Comparison of ENCODE assay signal across 18 cellular contexts in genomic region chr6:15689586-15690450, GRCh38. TPM values are rescaled to one million over a fixed set of nuclear protein-coding genes. Genes with fewer than 3 reads are reported as not detected.
DNase-seq lines count a peak whose midpoint lies in the region; ATAC-seq, FAIRE-seq and TF ChIP-seq lines count a peak whose summit lies in the region.
"Had no signal": no experiment of that assay in that cellular context is flagged by ENCODE, and none has a peak within 500 bp of the region (broad histone marks: within the 10 kb centered on the region; RNA-seq: fewer than 3 reads in every experiment).

No MANE protein-coding gene starts in this region.

- DNase-seq in GM12878 (ENCODE audit: low read depth, low spot score) (no peak), Right ventricle myocardium inferior (ENCODE audit: missing footprints) (no peak), chondrocyte (ENCODE audit: low spot score) (no peak), esophagus squamous epithelium (lab: John Stamatoyannopoulos, UW) (no peak)
- DNase-seq: Calu3, EL, glutamatergic neuron, H7, left lung, NCI-H1436, T-helper 9 cell had no signal

- WGBS in GM12878 (ENCODE audit: insufficient coverage, insufficient replicate concordance, low lambda C conversion rate, missing lambda C conversion rate): 27% methylated on average over 4 of the region's 4 CpGs
- WGBS in esophagus squamous epithelium, 2 donors: 49 to 62% methylated on average over 4 of the region's 4 CpGs

- H3K4me1 ChIP-seq in Loucy (ENCODE audit: insufficient read depth, low read length, poor library complexity, severe bottlenecking) (peaks cover 5% of the 10 kb centered on the region), GM12878 (ENCODE audit: control insufficient read depth, insufficient read depth, low read length) (no peaks in the 10 kb centered on the region; the same call in 1 of the 2 replicates), esophagus squamous epithelium (peaks cover 4 to 16% (median 7%) of the 10 kb centered on the region in 3 donors)

- H3K4me3 Mint-ChIP-seq in nephron (no peak overlapping the region), chondrocyte (ENCODE audit: unreplicated experiment) (no peak overlapping the region)
- H3K4me3 Mint-ChIP-seq: activated T-helper 1 cell treated with anti-CD3 and anti-CD28 coated beads, Interleukin-12 subunit alpha, Interleukin-12 subunit beta, Interleukin-2, Interleukin-4 antibody, amounts not matched to agents 30 ng/mL and 10 ng/mL and 1 ng/mL, durations not matched to agents 14 hours and 24 hours and 36 hours had no signal

- TF ChIP-seq POLR2A in GM12878 (IDR thresholded peaks at IDR 0.05; ENCODE audit: low read depth, low read length): no peak
- TF ChIP-seq POLR2A in esophagus squamous epithelium (IDR thresholded peaks at IDR 0.05): no peak

- FAIRE-seq in GM12878 (lab: Jason Lieb, UNC): no peak
- FAIRE-seq: RCC 7860 had no signal

- POLR2A ChIA-PET in GM12878 (lab: Charles Lee): no interaction called here

- SMC1A ChIA-PET in GM12878 (lab: Charles Lee; ENCODE audit: uncharacterized antibody, unreplicated experiment): interaction anchor here (0.7 to 1.6 kb wide), 2 partner anchors 31 to 212 kb away, joined by 4 to 5 read pairs; no protein-coding TSS in a partner anchor

- H3F3A ChIP-seq in Loucy (ENCODE audit: low read depth): no peaks in the 10 kb centered on the region

- H3K27me3 Mint-ChIP-seq in nephron (ENCODE audit: low read depth) (no peaks in the 10 kb centered on the region), chondrocyte (ENCODE audit: low read depth) (no peaks in the 10 kb centered on the region)

- no peaks in the 10 kb centered on the region for H3K9me2 ChIP-seq in Loucy (replicated peaks; ENCODE audit: low read depth, low read length)

- in situ Hi-C loops in GM12878 (cut with MboI): loop anchor here (5.0 kb wide), 2 partner anchors 437 to 492 kb away; partner anchors contain the start of gene MYLIP

- H3K9me3 Mint-ChIP-seq in nephron: peaks cover 2% of the 10 kb centered on the region
- H3K9me3 Mint-ChIP-seq in chondrocyte (ENCODE audit: low read depth): no peaks in the 10 kb centered on the region
- H3K9me3 Mint-ChIP-seq: activated T-helper 1 cell treated with anti-CD3 and anti-CD28 coated beads, Interleukin-12 subunit alpha, Interleukin-12 subunit beta, Interleukin-2, Interleukin-4 antibody, amounts not matched to agents 30 ng/mL and 10 ng/mL and 1 ng/mL, durations not matched to agents 14 hours and 24 hours and 36 hours had no signal

- H3K36me3 ChIP-seq in Loucy (ENCODE audit: insufficient read depth, low read length) (no peaks in the 10 kb centered on the region), GM12878 (ENCODE audit: control insufficient read depth in 2 of 2, insufficient read depth in 2 of 2, low read length in 1 of 2) (no peaks in the 10 kb centered on the region), esophagus squamous epithelium (no peaks in the 10 kb centered on the region)
- H3K36me3 ChIP-seq: left lung had no signal

- RAD21 ChIA-PET in GM12878 (lab: Charles Lee; ENCODE audit: unreplicated experiment): no interaction called here

- peak overlapping the region; percentile 44; the same call in 1 of the 2 replicates for H3K27ac ChIP-seq in C4-2B
- H3K27ac ChIP-seq in GM12878 (ENCODE audit: control insufficient read depth, insufficient read depth): no peak overlapping the region
- no peak overlapping the region for H3K27ac ChIP-seq in esophagus squamous epithelium
- H3K27ac ChIP-seq: left lung, SK-N-MC had no signal

- no TSS peak for BruUV-seq in GM12878 (replicated peaks; lab: Mats Ljungman, UMichigan)

- no peak for TF ChIP-seq RAD21 in GM12878 (IDR thresholded peaks at IDR 0.05; ENCODE audit: insufficient read depth, low read depth, low read length)

- CTCF ChIA-PET in GM12878 (lab: Yijun Ruan, JAX): interaction anchor here (1.0 kb wide), 1 partner anchor 493 kb away, joined by 3 read pairs; no protein-coding TSS in a partner anchor

- TF ChIP-seq CTCF in C4-2B (conservative IDR thresholded peaks at IDR 0.05) (no peak), Loucy (conservative IDR thresholded peaks at IDR 0.05; ENCODE audit: low read length) (no peak), GM12878 (IDR thresholded peaks at IDR 0.05 in 2 of 3, conservative IDR thresholded peaks at IDR 0.05 in 1 of 3; ENCODE audit: control insufficient read depth in 2 of 3, extremely low read depth in 1 of 3, insufficient read depth in 1 of 3, low read depth in 3 of 3, low read length in 3 of 3) (no peak), nephron (IDR thresholded peaks at IDR 0.05; ENCODE audit: unreplicated experiment in 3 of 3) (no peak), chondrocyte (IDR thresholded peaks at IDR 0.05) (no peak), esophagus squamous epithelium (IDR thresholded peaks at IDR 0.05) (no peak)

- intact Hi-C loops in GM12878 (cut with micrococcal nuclease; ENCODE audit: unreplicated experiment): loop anchor here (5.0 kb wide), 2 partner anchors 187 to 352 kb away; no protein-coding TSS in a partner anchor
- intact Hi-C loops in Right ventricle myocardium inferior (cut with DNase I): no loop called here
- intact Hi-C loops in esophagus squamous epithelium (cut with DNase I): loop anchor here (5.0 kb wide), 1 partner anchor 492 kb away; no protein-coding TSS in a partner anchor

- no peak overlapping the region for H3K4me3 ChIP-seq in Loucy (ENCODE audit: low read length, poor library complexity, severe bottlenecking)
- H3K4me3 ChIP-seq in GM12878: no peak overlapping the region
- H3K4me3 ChIP-seq in esophagus squamous epithelium: no peak overlapping the region
- H3K4me3 ChIP-seq: left lung, SK-N-MC had no signal

- H3K9ac ChIP-seq in Loucy (ENCODE audit: low read depth, low read length, poor library complexity, severe bottlenecking) (no peak overlapping the region), GM12878 (ENCODE audit: control insufficient read depth, insufficient read depth, low read length) (no peak overlapping the region)

- H3K9me3 ChIP-seq in Loucy (ENCODE audit: insufficient read depth, low read depth, low read length) (no peaks in the 10 kb centered on the region), GM12878 (replicated peaks; ENCODE audit: control insufficient read depth, insufficient read depth, low read length) (no peaks in the 10 kb centered on the region), esophagus squamous epithelium (no peaks in the 10 kb centered on the region)
- H3K9me3 ChIP-seq: left lung had no signal

- no peaks in the 10 kb centered on the region for H3K79me2 ChIP-seq in Loucy (ENCODE audit: insufficient read depth, low read length)
- H3K79me2 ChIP-seq in GM12878 (ENCODE audit: control insufficient read depth, insufficient read depth, low read length): no peaks in the 10 kb centered on the region

- H3K36me3 Mint-ChIP-seq in nephron (ENCODE audit: low read depth): no peaks in the 10 kb centered on the region
- H3K36me3 Mint-ChIP-seq in chondrocyte (ENCODE audit: low read depth): no peaks in the 10 kb centered on the region

- H3K4me2 ChIP-seq in Loucy (ENCODE audit: low read depth, low read length, poor library complexity, severe bottlenecking) (no peak overlapping the region), GM12878 (ENCODE audit: control insufficient read depth, insufficient read depth) (no peak overlapping the region)

- ATAC-seq in GM12878 (no peak), Right ventricle myocardium inferior (no peak)
- ATAC-seq: activated CD4-positive, CD25-positive, alpha-beta regulatory T cell treated with anti-CD3 and anti-CD28 coated beads, Interleukin-2, amount 50 U/mL, for 24 hours; left lung had no signal

- H4K20me1 ChIP-seq in Loucy (ENCODE audit: insufficient read depth, low read length, poor library complexity, severe bottlenecking) (no peaks in the 10 kb centered on the region), GM12878 (ENCODE audit: control insufficient read depth, insufficient read depth) (no peaks in the 10 kb centered on the region)

- TF ChIP-seq EP300 in GM12878 (IDR thresholded peaks at IDR 0.05; ENCODE audit: borderline replicate concordance in 1 of 2, control insufficient read depth in 1 of 2, low read depth in 2 of 2, low read length in 2 of 2): no peak

- H3K4me1 Mint-ChIP-seq in nephron (peaks cover 12% of the 10 kb centered on the region), chondrocyte (ENCODE audit: low read depth) (peaks cover 13% of the 10 kb centered on the region)

- H3K27me3 ChIP-seq in Loucy (ENCODE audit: insufficient read depth, low read length, poor library complexity, severe bottlenecking) (no peaks in the 10 kb centered on the region), GM12878 (replicated peaks in 1 of 2; ENCODE audit: control insufficient read depth in 2 of 2, insufficient read depth in 2 of 2, low read length in 1 of 2) (0 out of 4 replicates have a peak, but pooled peaks cover 0 to 3% of the 10 kb centered on the region in 2 experiments), esophagus squamous epithelium (peaks cover 0 to 1% (median 0%) of the 10 kb centered on the region in 4 donors)
- H3K27me3 ChIP-seq: left lung had no signal

- H3K27ac Mint-ChIP-seq in nephron (peak overlapping the region in 2 of 3 experiments; percentile 16 to 26), chondrocyte (ENCODE audit: unreplicated experiment) (no peak overlapping the region)
- H3K27ac Mint-ChIP-seq: activated T-helper 1 cell treated with anti-CD3 and anti-CD28 coated beads, Interleukin-12 subunit alpha, Interleukin-12 subunit beta, Interleukin-2, Interleukin-4 antibody, amounts not matched to agents 30 ng/mL and 10 ng/mL and 1 ng/mL, durations not matched to agents 14 hours and 24 hours and 36 hours had no signal

- H2AFZ ChIP-seq in Loucy (ENCODE audit: low read length) (0 out of 2 replicates have a peak overlapping the region, but pooled peaks have one; percentile 39), GM12878 (ENCODE audit: control insufficient read depth, low read depth, low read length) (no peak overlapping the region)

RNA-seq across cellular contexts. Expression of gene DTNBP1, which starts 27.0 kb away (rescaled TPM):
- total RNA-seq in GM12878 (2013; cell fraction: nucleolus; rRNA removed): 9.8 and 14.1 TPM in 2 replicates
- total RNA-seq in GM12878 (2014; rRNA removed) (7.5 and 8.1 TPM in 2 replicates), GM12878 (2014; rRNA removed; fragmentation: Illumina TruSeq; extraction: Trizol) (7.1 and 7.4 TPM in 2 replicates), GM12878 (2021) (19.0 and 20.0 TPM in 2 replicates), Right ventricle myocardium inferior (21.0 TPM), chondrocyte (13.8 to 18.0 TPM (median 17.3 TPM) in 3 replicates), esophagus squamous epithelium (10 to 100 TPM in 1 of 4 donors, 1 to 10 TPM in 3; 5.2 to 14.7 (median 7.5) TPM)
- 12.6 TPM for polyA plus RNA-seq in GM12878 (2011; ENCODE audit: low read depth)
- polyA plus RNA-seq in GM12878 (2011; rRNA removed) (22.5 and 40.3 TPM in 2 replicates), GM12878 (2014; fragmentation: Illumina TruSeq; extraction: Trizol) (21.9 and 23.7 TPM in 2 replicates), GM12878 (2014; fragmentation: Nextera tagmentation; extraction: Ambion mirVana) (10 to 100 TPM; 10.9 to 20.2 TPM), GM12878 (2014; rRNA removed) (19.9 and 24.1 TPM in 2 replicates), GM12878 (2016; fragmentation: Nextera tagmentation; extraction: Ambion mirVana) (10 to 100 TPM; 26.4 to 28.0 TPM)
- polyA plus RNA-seq in GM12878 (2011; cell fraction: cytosol; rRNA removed): 46.3 and 49.1 TPM in 2 replicates
- 24.9 and 29.5 TPM in 2 replicates for polyA plus RNA-seq in GM12878 (2011; cell fraction: nucleus; rRNA removed)
- polyA plus RNA-seq in GM12878 (2012): 15.8 and 15.9 TPM in 2 replicates
- polyA minus RNA-seq in GM12878 (2011; rRNA and poly(A)+ RNA removed): 27.4 and 34.4 TPM in 2 replicates
- 7.9 and 16.5 TPM in 2 replicates for polyA minus RNA-seq in GM12878 (2011; cell fraction: cytosol; rRNA and poly(A)+ RNA removed)
- polyA minus RNA-seq in GM12878 (2011; cell fraction: nucleus; rRNA and poly(A)+ RNA removed): 10.0 and 14.9 TPM in 2 replicates
